21 cellular contexts compared by ENCODE assay signal in the genomic region with DNA sequence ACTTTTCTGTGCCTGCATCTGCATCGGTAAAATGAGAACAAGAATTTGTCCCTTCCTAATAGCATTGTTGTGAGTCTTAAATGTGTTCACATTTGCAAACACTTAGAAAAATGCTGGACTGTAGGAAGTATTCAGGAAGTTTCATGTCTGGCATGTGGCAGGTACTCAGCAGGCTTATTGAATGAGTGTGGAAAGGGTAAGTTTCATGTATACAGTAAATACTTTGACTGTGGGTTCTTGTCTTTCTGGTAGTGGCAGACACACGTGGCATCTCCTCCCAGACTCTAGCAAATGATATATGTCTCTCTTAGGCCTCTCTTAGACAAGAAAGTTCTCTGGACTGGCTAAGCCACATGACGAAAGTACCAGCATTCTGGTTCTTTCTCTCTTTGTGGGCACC.
DNase-seq lines count a peak whose midpoint lies in the region; FAIRE-seq and TF ChIP-seq lines count a peak whose summit lies in the region.
"Had no signal": no experiment of that assay in that cellular context is flagged by ENCODE, and none has a peak within 500 bp of the region (broad histone marks: within the 10 kb centered on the region; RNA-seq: fewer than 3 reads in every experiment).

No MANE protein-coding gene starts in this region.

- FAIRE-seq in GM12892 (lab: Jason Lieb, UNC): peak; percentile 80
- FAIRE-seq: A549, D721Med, GM12891, GM18507 had no signal

- no peaks in the 10 kb centered on the region; the same call in 1 of the 2 replicates for H3K9me3 Mint-ChIP-seq in HFFc6
- no peaks in the 10 kb centered on the region for H3K9me3 Mint-ChIP-seq in endothelial cell (ENCODE audit: unreplicated experiment)
- H3K9me3 Mint-ChIP-seq: CD8-positive, alpha-beta T cell had no signal

- H3K36me3 ChIP-seq in transverse colon: no peaks in the 10 kb centered on the region
- H3K36me3 ChIP-seq in neuronal stem cell (replicated peaks in 1 of 2; ENCODE audit: control insufficient read depth in 2 of 2, insufficient read depth in 2 of 2, low read length in 2 of 2): no peaks in the 10 kb centered on the region
- H3K36me3 ChIP-seq: BLaER1 treated with 17β-estradiol and CSF1 and Interleukin-3, amounts not matched to agents 10 nM and 100 nM had no signal

- H3K4me2 ChIP-seq in neuronal stem cell (ENCODE audit: insufficient read depth, low read length, poor library complexity, severe bottlenecking): no peak overlapping the region
- H3K4me2 ChIP-seq: A549; BLaER1 treated with 17β-estradiol and CSF1 and Interleukin-3, amounts not matched to agents 10 nM and 100 nM had no signal

- no peak for TF ChIP-seq EP300 in transverse colon (IDR thresholded peaks at IDR 0.05; ENCODE audit: low read depth)

- no peak for TF ChIP-seq CTCF in HFFc6 (IDR thresholded peaks at IDR 0.05)
- no peak for TF ChIP-seq CTCF in endothelial cell (IDR thresholded peaks at IDR 0.05; ENCODE audit: unreplicated experiment)
- no peak for TF ChIP-seq CTCF in transverse colon (IDR thresholded peaks at IDR 0.05)

- no peak overlapping the region for H3K9ac ChIP-seq in neuronal stem cell (ENCODE audit: low read depth, low read length, poor library complexity)
- H3K9ac ChIP-seq: BLaER1 treated with 17β-estradiol and CSF1 and Interleukin-3, amounts not matched to agents 10 nM and 100 nM had no signal

- peaks cover 66% of the 10 kb centered on the region for H3K4me1 Mint-ChIP-seq in HFFc6 (ENCODE audit: low read depth)
- H3K4me1 Mint-ChIP-seq in endothelial cell (ENCODE audit: unreplicated experiment): no peaks in the 10 kb centered on the region
- H3K4me1 Mint-ChIP-seq: B cell had no signal

- H3K18ac ChIP-seq in neuronal stem cell (ENCODE audit: low read length): no peak overlapping the region

- no peak overlapping the region for H4K91ac ChIP-seq in neuronal stem cell (ENCODE audit: low read depth, low read length, poor library complexity)

- intact Hi-C loops in transverse colon (cut with DNase I; ENCODE audit: low total_unique reads): no loop called here

- H2BK5ac ChIP-seq in neuronal stem cell (ENCODE audit: low read length): no peak overlapping the region

- H3K27ac ChIP-seq in transverse colon: no peak overlapping the region
- no peak overlapping the region for H3K27ac ChIP-seq in neuronal stem cell (replicated peaks; ENCODE audit: low read length)
- H3K27ac ChIP-seq: 22Rv1; A549; BLaER1 treated with 17β-estradiol and CSF1 and Interleukin-3, amounts not matched to agents 10 nM and 100 nM; C4-2B had no signal

- peaks cover 13% of the 10 kb centered on the region for H3K27me3 ChIP-seq in transverse colon
- H3K27me3 ChIP-seq in neuronal stem cell (ENCODE audit: control insufficient read depth in 3 of 3, insufficient read depth in 3 of 3, low read depth in 1 of 3, low read length in 3 of 3): no peaks in the 10 kb centered on the region
- H3K27me3 ChIP-seq: BLaER1 treated with 17β-estradiol and CSF1 and Interleukin-3, amounts not matched to agents 10 nM and 100 nM had no signal

- H3K14ac ChIP-seq in neuronal stem cell (ENCODE audit: low read length): no peak overlapping the region

- no peak overlapping the region for H3K23ac ChIP-seq in neuronal stem cell (ENCODE audit: low read depth, low read length, poor library complexity)

- H2BK12ac ChIP-seq in neuronal stem cell (ENCODE audit: low read length): no peak overlapping the region

- H3K9me3 ChIP-seq in transverse colon (no peaks in the 10 kb centered on the region), neuronal stem cell (replicated peaks in 1 of 2; ENCODE audit: control insufficient read depth in 2 of 2, insufficient read depth in 1 of 2, low read depth in 1 of 2, low read length in 2 of 2) (no peaks in the 10 kb centered on the region)
- H3K9me3 ChIP-seq: A549, Caco-2 had no signal

- H3K27me3 Mint-ChIP-seq in HFFc6 (ENCODE audit: insufficient read depth): no peaks in the 10 kb centered on the region; the same call in 1 of the 2 replicates
- H3K27me3 Mint-ChIP-seq in endothelial cell (ENCODE audit: unreplicated experiment): peaks cover 2% of the 10 kb centered on the region

- no peak overlapping the region for H3K4me3 ChIP-seq in transverse colon
- H3K4me3 ChIP-seq in neuronal stem cell (ENCODE audit: low read length in 2 of 2): no peak overlapping the region
- H3K4me3 ChIP-seq: A549; BLaER1 treated with 17β-estradiol and CSF1 and Interleukin-3, amounts not matched to agents 10 nM and 100 nM had no signal

- no peaks in the 10 kb centered on the region for H3K79me1 ChIP-seq in neuronal stem cell (ENCODE audit: low read depth, low read length)

- TF ChIP-seq POLR2A in GM12892 (IDR thresholded peaks at IDR 0.05; ENCODE audit: low read depth, low read length) (no peak), transverse colon (IDR thresholded peaks at IDR 0.05) (no peak)

- no peak overlapping the region for H4K8ac ChIP-seq in neuronal stem cell (ENCODE audit: low read depth, low read length)

- H3K4me1 ChIP-seq in transverse colon: no peaks in the 10 kb centered on the region
- no peaks in the 10 kb centered on the region for H3K4me1 ChIP-seq in neuronal stem cell (ENCODE audit: control insufficient read depth in 2 of 2, insufficient read depth in 1 of 2, low read depth in 1 of 2, low read length in 2 of 2)
- H3K4me1 ChIP-seq: A549; BLaER1 treated with 17β-estradiol and CSF1 and Interleukin-3, amounts not matched to agents 10 nM and 100 nM; Caco-2 had no signal

- in situ Hi-C loops in transverse colon (cut with MboI; ENCODE audit: low pct_ligation_motif_present in 1 of 4, low pct_unique_long_range_greater_than_20kb in 1 of 4, low sequenced_read_pairs in 3 of 4): no loop called here

- no peak overlapping the region for H2BK15ac ChIP-seq in neuronal stem cell (ENCODE audit: low read length)

- H3K4ac ChIP-seq in neuronal stem cell (ENCODE audit: low read length): no peak overlapping the region

- DNase-seq in GM12892 (ENCODE audit: insufficient read length): no peak
- no peak for DNase-seq in HFFc6
- no peak for DNase-seq in endothelial cell (ENCODE audit: low spot score)
- no peak for DNase-seq in activated T-cell treated with anti-CD3 and anti-CD28 coated beads, Interleukin-2, amount 50 U/mL, for 48 hours
- no peak for DNase-seq in transverse colon
- no peak for DNase-seq in neuronal stem cell (ENCODE audit: low spot score)
- DNase-seq: AML-193; Caco-2; Calu3; CD4-positive, alpha-beta T cell; CD8-positive, alpha-beta T cell; DMS79 treated with DMSO at 0.1 percent for 48 hours; GF-D8 had no signal

- H2BK120ac ChIP-seq in neuronal stem cell (ENCODE audit: low read depth, low read length): no peak overlapping the region

- H3K27ac Mint-ChIP-seq in HFFc6 (peak overlapping the region; percentile 56; the same call in 1 of the 2 replicates), endothelial cell (ENCODE audit: unreplicated experiment) (peak overlapping the region; percentile 20)
- H3K27ac Mint-ChIP-seq: B cell; CD4-positive, alpha-beta T cell; CD8-positive, alpha-beta T cell had no signal

- 67 to 77% methylated on average over 3 of the region's 3 CpGs for WGBS in transverse colon (ENCODE audit: low coverage in 1 of 2), 2 donors
- no CpG with 5 or more reads among the region's 3 CpGs for WGBS in neuronal stem cell (ENCODE audit: extremely low coverage in 2 of 2, insufficient read length in 2 of 2, insufficient replicate concordance in 1 of 2), 2 donors

- peaks cover 22% of the 10 kb centered on the region for H3K36me3 Mint-ChIP-seq in HFFc6 (ENCODE audit: low read depth)
- H3K36me3 Mint-ChIP-seq in endothelial cell (ENCODE audit: low read depth, unreplicated experiment): peaks cover 3% of the 10 kb centered on the region
- H3K36me3 Mint-ChIP-seq: CD8-positive, alpha-beta T cell had no signal

- no peak overlapping the region for H2AFZ ChIP-seq in neuronal stem cell (ENCODE audit: low read length)

- no peak overlapping the region for H2AK5ac ChIP-seq in neuronal stem cell (ENCODE audit: low read depth, low read length)

- H3K4me3 Mint-ChIP-seq in HFFc6: no peak overlapping the region
- H3K4me3 Mint-ChIP-seq in endothelial cell (ENCODE audit: unreplicated experiment): no peak overlapping the region
- H3K4me3 Mint-ChIP-seq: B cell; CD4-positive, alpha-beta T cell; CD8-positive, alpha-beta T cell had no signal
